Comparison of ENCODE assay signal across 8 cellular contexts in the genomic region with DNA sequence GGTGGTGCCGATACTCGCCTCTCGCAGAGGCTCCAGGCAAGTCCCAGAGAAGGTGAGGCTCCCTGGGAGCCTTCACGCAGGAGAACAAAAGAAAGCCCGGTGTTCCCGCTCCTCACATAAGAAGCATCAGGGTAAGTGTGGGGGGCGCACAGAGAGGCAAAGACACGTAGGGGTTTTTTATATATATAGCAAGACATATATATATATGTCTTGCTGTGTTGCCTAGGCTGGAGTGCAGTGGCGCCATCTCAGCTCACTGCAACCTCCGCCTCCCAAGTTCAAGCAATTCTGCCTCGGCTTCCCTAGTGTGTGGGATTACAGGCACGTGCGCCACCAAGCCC.
DNase-seq lines count a peak whose midpoint lies in the region; ATAC-seq and TF ChIP-seq lines count a peak whose summit lies in the region.

No MANE protein-coding gene starts in this region.

- H3K9me3 Mint-ChIP-seq in dendritic cell treated with granulocyte-macrophage colony-stimulating factor and Interleukin-4, amounts not matched to agents 40 ng/mL and 50 ng/mL, for 4 days, result no peaks in the 10 kb centered on the region

- H3K27ac Mint-ChIP-seq in dendritic cell treated with granulocyte-macrophage colony-stimulating factor and Interleukin-4, amounts not matched to agents 40 ng/mL and 50 ng/mL, for 4 days, result peak overlapping the region; percentile 95

- intact Hi-C loops in dendritic cell treated with granulocyte-macrophage colony-stimulating factor and Interleukin-4, amounts not matched to agents 40 ng/mL and 50 ng/mL, for 4 days (cut with micrococcal nuclease), result loop anchor here (10.0 kb wide), 1 partner anchor 272 kb away; a partner anchor contains a TSS
- intact Hi-C loops in right cardiac atrium (cut with DNase I), result loop anchor here in 3 of 4 donors (10.0 kb wide), 4 partner anchors 82 to 702 kb away; a partner anchor contains a TSS

- H3K27ac ChIP-seq in right cardiac atrium (ENCODE audit: low read length), result no peak overlapping the region

- H3K9me3 ChIP-seq in skeletal muscle satellite cell (replicated peaks; ENCODE audit: low read length) (no peaks in the 10 kb centered on the region), right cardiac atrium (ENCODE audit: control insufficient read depth, low read length) (no peaks in the 10 kb centered on the region)

- peaks cover 43% of the 10 kb centered on the region for H3K4me1 Mint-ChIP-seq in dendritic cell treated with granulocyte-macrophage colony-stimulating factor and Interleukin-4, amounts not matched to agents 40 ng/mL and 50 ng/mL, for 4 days (ENCODE audit: low read depth)

- TF ChIP-seq CTCF in GM20000 (IDR thresholded peaks at IDR 0.05; ENCODE audit: extremely low read depth, missing control alignments), result no peak

- peak overlapping the region; percentile 15; the same call in 1 of the 2 replicates for H3K4me3 ChIP-seq in Jurkat, Clone E6-1 (ENCODE audit: low read length)
- H3K4me3 ChIP-seq in skeletal muscle satellite cell (ENCODE audit: low read length), result peak overlapping the region; percentile 68
- no peak overlapping the region for H3K4me3 ChIP-seq in right cardiac atrium (ENCODE audit: low read length)

- H3K27me3 Mint-ChIP-seq in dendritic cell treated with granulocyte-macrophage colony-stimulating factor and Interleukin-4, amounts not matched to agents 40 ng/mL and 50 ng/mL, for 4 days, result no peaks in the 10 kb centered on the region

- H3K27me3 ChIP-seq in skeletal muscle satellite cell (ENCODE audit: control insufficient read depth, insufficient read depth, low read length) (no peaks in the 10 kb centered on the region), right cardiac atrium (ENCODE audit: control insufficient read depth, insufficient read depth) (no peaks in the 10 kb centered on the region)

- WGBS in right cardiac atrium, result 31% methylated on average over 13 of the region's 13 CpGs

- H3K4me3 Mint-ChIP-seq in dendritic cell treated with granulocyte-macrophage colony-stimulating factor and Interleukin-4, amounts not matched to agents 40 ng/mL and 50 ng/mL, for 4 days, result peak overlapping the region; percentile 80

- DNase-seq in Jurkat, Clone E6-1 (ENCODE audit: low read depth, low spot score), result no peak
- DNase-seq in GM20000 (ENCODE audit: low spot score) (no peak), OCI-M2 (lab: John Stamatoyannopoulos, UW; ENCODE audit: unreplicated experiment) (no peak), mesenteric fat pad (ENCODE audit: low spot score) (no peak), right cardiac atrium (no peak)

- peak; percentile 10 for ATAC-seq in GM19351 (IDR thresholded peaks at IDR 0.05; ENCODE audit: unreplicated experiment)
- ATAC-seq in right cardiac atrium, result no peak

- H3K36me3 ChIP-seq in skeletal muscle satellite cell (ENCODE audit: insufficient read depth, low read length), result no peaks in the 10 kb centered on the region

- H3K9ac ChIP-seq in skeletal muscle satellite cell (ENCODE audit: low read depth, low read length), result peak overlapping the region; percentile 33

- H3K36me3 Mint-ChIP-seq in dendritic cell treated with granulocyte-macrophage colony-stimulating factor and Interleukin-4, amounts not matched to agents 40 ng/mL and 50 ng/mL, for 4 days (ENCODE audit: low read depth), result no peaks in the 10 kb centered on the region

- H3K4me1 ChIP-seq in skeletal muscle satellite cell (ENCODE audit: control insufficient read depth, insufficient read depth, low read length) (peaks cover 15% of the 10 kb centered on the region), right cardiac atrium (ENCODE audit: control insufficient read depth, insufficient read depth, low read length) (no peaks in the 10 kb centered on the region)

- H3K4me2 ChIP-seq in skeletal muscle satellite cell (ENCODE audit: low read length), result peak overlapping the region; percentile 76
